Comparison of ENCODE assay signal across 1 cellular context in the genomic region with DNA sequence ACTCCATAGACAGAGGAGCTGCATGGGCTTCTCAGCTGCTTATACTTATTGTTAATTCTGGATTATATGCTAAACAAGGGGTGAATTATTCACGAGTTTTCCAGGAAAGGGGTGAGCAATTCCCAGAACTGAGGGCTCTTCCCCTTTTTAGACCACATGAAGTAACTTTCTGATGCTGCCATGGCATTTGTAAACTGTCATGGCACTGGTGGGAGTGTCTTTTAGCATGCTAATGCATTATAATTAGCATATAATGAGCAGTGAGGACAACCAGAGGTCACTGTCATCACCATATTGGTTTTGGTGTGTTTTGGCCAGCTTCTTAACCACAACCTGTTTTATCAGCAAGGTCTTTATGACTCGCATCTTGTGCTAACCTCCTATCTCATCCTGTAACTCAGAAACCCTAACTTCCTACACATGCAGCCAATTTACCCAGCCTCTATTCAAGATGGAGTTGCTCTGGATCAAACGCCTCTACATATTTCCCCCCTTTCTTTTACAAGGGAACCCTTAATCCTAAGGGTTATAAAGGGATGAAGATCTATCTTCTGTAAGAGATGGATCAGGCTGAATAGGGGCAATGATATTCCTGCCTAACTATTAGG.
A peak's percentile ranks its signal among the peaks of the same experiment; 100 is the strongest.
TF ChIP-seq lines count a peak whose summit lies in the region.

No MANE protein-coding gene starts in this region.

TF ChIP-seq in K562, 482 proteins besides CTCF, POLR2A, EP300 and RAD21 (continued from another document and continues in another):
- TF ChIP-seq FOXP4 (CRISPR knock-in tag; IDR thresholded peaks at IDR 0.05; ENCODE audit: borderline replicate concordance) (no peak), FOSL1 (tag; conservative IDR thresholded peaks at IDR 0.05) (0 out of 2 replicates have a peak, but pooled peaks have one; percentile 30), BRCA1 (IDR thresholded peaks at IDR 0.05) (no peak), BRCA1 (CRISPR knock-in tag; IDR thresholded peaks at IDR 0.05) (no peak), POU5F1 (IDR thresholded peaks at IDR 0.05; ENCODE audit: borderline replicate concordance, low read depth, low read length, partially characterized antibody) (no peak), ZNF707 (CRISPR knock-in tag; conservative IDR thresholded peaks at IDR 0.05) (no peak), WHSC1 (IDR thresholded peaks at IDR 0.05; ENCODE audit: low read length) (no peak), RBM39 (optimal IDR thresholded peaks at IDR 0.05; ENCODE audit: low read depth, low read length) (no peak), SMARCA5 (IDR thresholded peaks at IDR 0.05) (no peak), ZNF407 (IDR thresholded peaks at IDR 0.05; ENCODE audit: low read depth) (no peak), FOXK2 (conservative IDR thresholded peaks at IDR 0.05 in 1 of 2, IDR thresholded peaks at IDR 0.05 in 1 of 2; ENCODE audit: low read depth in 2 of 2) (no peak), MCM3 (IDR thresholded peaks at IDR 0.05) (no peak), PHB2 (IDR thresholded peaks at IDR 0.05; ENCODE audit: low read depth) (no peak), THRAP3 (IDR thresholded peaks at IDR 0.05; ENCODE audit: borderline replicate concordance) (no peak), PPARD (CRISPR knock-in tag; IDR thresholded peaks at IDR 0.05) (no peak), GABPB2 (CRISPR knock-in tag; conservative IDR thresholded peaks at IDR 0.05) (no peak), ZNF444 (CRISPR knock-in tag; IDR thresholded peaks at IDR 0.05) (no peak), ZNF316 (IDR thresholded peaks at IDR 0.05) (no peak), HIVEP1 (CRISPR knock-in tag; IDR thresholded peaks at IDR 0.05) (peak; percentile 68; the same call in 1 of the 2 replicates), HNRNPLL (IDR thresholded peaks at IDR 0.05; ENCODE audit: low read depth, low read length, poor library complexity, severe bottlenecking) (no peak), IRF9 (tag; IDR thresholded peaks at IDR 0.05) (peak; percentile 93), ZNF511 (CRISPR knock-in tag; IDR thresholded peaks at IDR 0.05) (no peak), STAT6 (CRISPR knock-in tag; IDR thresholded peaks at IDR 0.05) (no peak), U2AF1 (optimal IDR thresholded peaks at IDR 0.05; ENCODE audit: low read depth, low read length) (no peak), NFIC (IDR thresholded peaks at IDR 0.05) (no peak), CREB3 (tag; conservative IDR thresholded peaks at IDR 0.05; ENCODE audit: low read depth) (peak; percentile 97), ETS2 (tag; IDR thresholded peaks at IDR 0.05; ENCODE audit: borderline replicate concordance, poor library complexity, severe bottlenecking) (no peak), HNRNPK (IDR thresholded peaks at IDR 0.05; ENCODE audit: low read depth, low read length, poor library complexity, severe bottlenecking) (no peak), GTF2A2 (tag; IDR thresholded peaks at IDR 0.05) (peak; percentile 66; the same call in 1 of the 2 replicates), ZBTB9 (CRISPR knock-in tag; IDR thresholded peaks at IDR 0.05) (peak; percentile 72; the same call in 1 of the 2 replicates), ZNF717 (CRISPR knock-in tag; IDR thresholded peaks at IDR 0.05) (no peak), PYGO2 (tag; IDR thresholded peaks at IDR 0.05) (peak; percentile 94)
- TF ChIP-seq, protein P1, sequence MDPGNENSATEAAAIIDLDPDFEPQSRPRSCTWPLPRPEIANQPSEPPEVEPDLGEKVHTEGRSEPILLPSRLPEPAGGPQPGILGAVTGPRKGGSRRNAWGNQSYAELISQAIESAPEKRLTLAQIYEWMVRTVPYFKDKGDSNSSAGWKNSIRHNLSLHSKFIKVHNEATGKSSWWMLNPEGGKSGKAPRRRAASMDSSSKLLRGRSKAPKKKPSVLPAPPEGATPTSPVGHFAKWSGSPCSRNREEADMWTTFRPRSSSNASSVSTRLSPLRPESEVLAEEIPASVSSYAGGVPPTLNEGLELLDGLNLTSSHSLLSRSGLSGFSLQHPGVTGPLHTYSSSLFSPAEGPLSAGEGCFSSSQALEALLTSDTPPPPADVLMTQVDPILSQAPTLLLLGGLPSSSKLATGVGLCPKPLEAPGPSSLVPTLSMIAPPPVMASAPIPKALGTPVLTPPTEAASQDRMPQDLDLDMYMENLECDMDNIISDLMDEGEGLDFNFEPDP (CRISPR knock-in tag; IDR thresholded peaks at IDR 0.05), result no peak
- TF ChIP-seq, protein P2, sequence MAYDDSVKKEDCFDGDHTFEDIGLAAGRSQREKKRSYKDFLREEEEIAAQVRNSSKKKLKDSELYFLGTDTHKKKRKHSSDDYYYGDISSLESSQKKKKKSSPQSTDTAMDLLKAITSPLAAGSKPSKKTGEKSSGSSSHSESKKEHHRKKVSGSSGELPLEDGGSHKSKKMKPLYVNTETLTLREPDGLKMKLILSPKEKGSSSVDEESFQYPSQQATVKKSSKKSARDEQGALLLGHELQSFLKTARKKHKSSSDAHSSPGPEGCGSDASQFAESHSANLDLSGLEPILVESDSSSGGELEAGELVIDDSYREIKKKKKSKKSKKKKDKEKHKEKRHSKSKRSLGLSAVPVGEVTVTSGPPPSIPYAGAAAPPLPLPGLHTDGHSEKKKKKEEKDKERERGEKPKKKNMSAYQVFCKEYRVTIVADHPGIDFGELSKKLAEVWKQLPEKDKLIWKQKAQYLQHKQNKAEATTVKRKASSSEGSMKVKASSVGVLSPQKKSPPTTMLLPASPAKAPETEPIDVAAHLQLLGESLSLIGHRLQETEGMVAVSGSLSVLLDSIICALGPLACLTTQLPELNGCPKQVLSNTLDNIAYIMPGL (CRISPR knock-in tag; IDR thresholded peaks at IDR 0.05), result no peak
- TF ChIP-seq, protein P3, sequence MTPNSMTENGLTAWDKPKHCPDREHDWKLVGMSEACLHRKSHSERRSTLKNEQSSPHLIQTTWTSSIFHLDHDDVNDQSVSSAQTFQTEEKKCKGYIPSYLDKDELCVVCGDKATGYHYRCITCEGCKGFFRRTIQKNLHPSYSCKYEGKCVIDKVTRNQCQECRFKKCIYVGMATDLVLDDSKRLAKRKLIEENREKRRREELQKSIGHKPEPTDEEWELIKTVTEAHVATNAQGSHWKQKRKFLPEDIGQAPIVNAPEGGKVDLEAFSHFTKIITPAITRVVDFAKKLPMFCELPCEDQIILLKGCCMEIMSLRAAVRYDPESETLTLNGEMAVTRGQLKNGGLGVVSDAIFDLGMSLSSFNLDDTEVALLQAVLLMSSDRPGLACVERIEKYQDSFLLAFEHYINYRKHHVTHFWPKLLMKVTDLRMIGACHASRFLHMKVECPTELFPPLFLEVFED (CRISPR knock-in tag; conservative IDR thresholded peaks at IDR 0.05), result 0 out of 2 replicates have a peak, but pooled peaks have one; percentile 23
